ENCODE assay signal across 1 cellular context in the genomic region with DNA sequence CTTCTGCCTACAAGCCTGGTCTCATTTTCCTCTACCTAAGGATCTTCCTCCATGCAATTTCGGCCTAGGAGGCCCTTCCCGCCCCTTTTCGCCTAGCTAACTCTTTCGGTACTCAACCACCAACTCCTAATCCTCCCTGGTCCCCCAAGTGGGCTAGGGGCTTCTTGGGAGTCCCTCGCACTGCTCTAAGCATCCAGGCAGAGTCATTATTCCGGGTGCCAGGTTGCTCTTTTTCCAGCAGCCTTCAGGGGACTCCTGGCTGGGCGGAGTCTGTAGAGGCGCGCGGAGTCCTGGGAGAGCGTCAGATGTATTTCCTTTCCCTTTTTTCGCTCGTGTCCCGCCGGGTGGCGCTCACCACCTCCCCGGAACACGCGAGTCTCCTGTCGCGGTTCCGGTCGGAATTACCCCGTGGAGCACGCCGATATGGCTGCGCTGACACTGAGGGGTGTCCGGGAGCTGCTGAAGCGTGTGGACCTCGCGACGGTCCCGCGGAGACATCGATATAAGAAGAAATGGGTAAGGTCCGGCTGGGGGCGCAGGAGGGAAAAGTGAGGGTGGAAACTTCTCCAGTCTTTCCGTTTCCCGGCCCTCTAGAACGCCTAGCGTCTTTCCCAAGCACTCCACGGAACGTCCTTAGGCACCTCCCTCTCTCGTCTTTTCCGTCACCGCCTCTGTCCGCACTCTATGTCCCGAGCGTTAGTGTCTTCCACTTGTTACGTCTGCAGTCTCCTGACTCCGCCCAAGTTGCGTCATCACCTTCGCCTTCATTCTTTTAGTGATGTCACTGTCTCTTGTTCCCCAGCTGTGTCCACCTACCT.
TF ChIP-seq lines count a peak whose summit lies in the region.

A gene (plus strand): TSS at position 404 of the 818 bp plus-strand sequence. CDS start 20 bp downstream, at position 424.

TF ChIP-seq in HepG2, 621 proteins besides CTCF, POLR2A, EP300 and RAD21 (continued from another document and continues in another):
- TF ChIP-seq, protein P1, sequence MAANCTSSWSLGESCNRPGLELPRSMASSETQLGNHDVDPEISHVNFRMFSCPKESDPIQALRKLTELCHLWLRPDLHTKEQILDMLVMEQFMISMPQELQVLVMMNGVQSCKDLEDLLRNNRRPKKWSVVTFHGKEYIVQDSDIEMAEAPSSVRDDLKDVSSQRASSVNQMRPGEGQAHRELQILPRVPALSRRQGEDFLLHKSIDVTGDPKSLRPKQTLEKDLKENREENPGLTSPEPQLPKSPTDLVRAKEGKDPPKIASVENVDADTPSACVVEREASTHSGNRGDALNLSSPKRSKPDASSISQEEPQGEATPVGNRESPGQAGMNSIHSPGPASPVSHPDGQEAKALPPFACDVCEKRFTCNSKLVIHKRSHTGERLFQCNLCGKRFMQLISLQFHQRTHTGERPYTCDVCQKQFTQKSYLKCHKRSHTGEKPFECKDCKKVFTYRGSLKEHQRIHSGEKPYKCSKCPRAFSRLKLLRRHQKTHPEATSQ (CRISPR knock-in tag; IDR thresholded peaks at IDR 0.05; ENCODE audit: borderline replicate concordance), result peak; percentile 30; the same call in 1 of the 2 replicates
- TF ChIP-seq ZSCAN9 (CRISPR knock-in tag; IDR thresholded peaks at IDR 0.05; ENCODE audit: borderline replicate concordance), result peak; percentile 77
- TF ChIP-seq, protein P2, sequence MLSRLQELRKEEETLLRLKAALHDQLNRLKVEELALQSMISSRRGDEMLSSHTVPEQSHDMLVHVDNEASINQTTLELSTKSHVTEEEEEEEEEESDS (CRISPR knock-in tag; IDR thresholded peaks at IDR 0.05; ENCODE audit: borderline replicate concordance), result no peak
- TF ChIP-seq, protein P3, sequence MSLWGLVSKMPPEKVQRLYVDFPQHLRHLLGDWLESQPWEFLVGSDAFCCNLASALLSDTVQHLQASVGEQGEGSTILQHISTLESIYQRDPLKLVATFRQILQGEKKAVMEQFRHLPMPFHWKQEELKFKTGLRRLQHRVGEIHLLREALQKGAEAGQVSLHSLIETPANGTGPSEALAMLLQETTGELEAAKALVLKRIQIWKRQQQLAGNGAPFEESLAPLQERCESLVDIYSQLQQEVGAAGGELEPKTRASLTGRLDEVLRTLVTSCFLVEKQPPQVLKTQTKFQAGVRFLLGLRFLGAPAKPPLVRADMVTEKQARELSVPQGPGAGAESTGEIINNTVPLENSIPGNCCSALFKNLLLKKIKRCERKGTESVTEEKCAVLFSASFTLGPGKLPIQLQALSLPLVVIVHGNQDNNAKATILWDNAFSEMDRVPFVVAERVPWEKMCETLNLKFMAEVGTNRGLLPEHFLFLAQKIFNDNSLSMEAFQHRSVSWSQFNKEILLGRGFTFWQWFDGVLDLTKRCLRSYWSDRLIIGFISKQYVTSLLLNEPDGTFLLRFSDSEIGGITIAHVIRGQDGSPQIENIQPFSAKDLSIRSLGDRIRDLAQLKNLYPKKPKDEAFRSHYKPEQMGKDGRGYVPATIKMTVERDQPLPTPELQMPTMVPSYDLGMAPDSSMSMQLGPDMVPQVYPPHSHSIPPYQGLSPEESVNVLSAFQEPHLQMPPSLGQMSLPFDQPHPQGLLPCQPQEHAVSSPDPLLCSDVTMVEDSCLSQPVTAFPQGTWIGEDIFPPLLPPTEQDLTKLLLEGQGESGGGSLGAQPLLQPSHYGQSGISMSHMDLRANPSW (CRISPR knock-in tag; IDR thresholded peaks at IDR 0.05; ENCODE audit: borderline replicate concordance), result no peak
- TF ChIP-seq ZNF674 (CRISPR knock-in tag; IDR thresholded peaks at IDR 0.05; ENCODE audit: low read depth), result no peak
- TF ChIP-seq, protein P4, sequence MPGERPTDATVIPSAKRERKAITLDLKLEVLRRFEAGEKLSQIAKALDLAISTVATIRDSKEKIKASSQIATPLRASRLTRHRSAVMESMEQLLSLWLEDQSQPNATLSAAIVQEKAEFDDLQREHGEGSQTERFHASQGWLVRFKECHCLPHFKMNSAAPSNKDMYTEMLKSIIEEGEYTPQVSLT (CRISPR knock-in tag; IDR thresholded peaks at IDR 0.05; ENCODE audit: borderline replicate concordance, low read depth), result no peak
- peak; percentile 68; the same call in 1 of the 2 replicates for TF ChIP-seq ZNF367 (CRISPR knock-in tag; IDR thresholded peaks at IDR 0.05; ENCODE audit: borderline replicate concordance)
- TF ChIP-seq ZNF564 (CRISPR knock-in tag; IDR thresholded peaks at IDR 0.05), result 0 out of 2 replicates have a peak, but pooled peaks have one; percentile 26
- peak; percentile 59; the same call in 1 of the 2 replicates for TF ChIP-seq SIN3A (IDR thresholded peaks at IDR 0.05; ENCODE audit: borderline replicate concordance, low read depth, low read length)
- 0 out of 2 replicates have a peak, but pooled peaks have one; percentile 21 for TF ChIP-seq ARID2 (CRISPR knock-in tag; IDR thresholded peaks at IDR 0.05; ENCODE audit: borderline replicate concordance)
- no peak for TF ChIP-seq SYNCRIP (IDR thresholded peaks at IDR 0.05; ENCODE audit: insufficient read depth, low read depth, low read length)
- TF ChIP-seq POGZ (CRISPR knock-in tag; IDR thresholded peaks at IDR 0.05), result no peak; the same call in 1 of the 2 replicates
- peak; percentile 78 for TF ChIP-seq CEBPG (CRISPR knock-in tag; IDR thresholded peaks at IDR 0.05)
- no peak for TF ChIP-seq ZNF841 (CRISPR knock-in tag; IDR thresholded peaks at IDR 0.05; ENCODE audit: borderline replicate concordance)
- TF ChIP-seq ZNF670 (CRISPR knock-in tag; IDR thresholded peaks at IDR 0.05; ENCODE audit: borderline replicate concordance), result no peak; the same call in 1 of the 2 replicates
- TF ChIP-seq TOPORS (CRISPR knock-in tag; IDR thresholded peaks at IDR 0.05), result peak; percentile 58; the same call in 1 of the 2 replicates
- peak; percentile 46; the same call in 1 of the 2 replicates for TF ChIP-seq GATA4 (IDR thresholded peaks at IDR 0.05; ENCODE audit: borderline replicate concordance, low read depth)
- TF ChIP-seq ZNF563 (CRISPR knock-in tag; IDR thresholded peaks at IDR 0.05), result 0 out of 2 replicates have a peak, but pooled peaks have one; percentile 19
- TF ChIP-seq, protein P5, sequence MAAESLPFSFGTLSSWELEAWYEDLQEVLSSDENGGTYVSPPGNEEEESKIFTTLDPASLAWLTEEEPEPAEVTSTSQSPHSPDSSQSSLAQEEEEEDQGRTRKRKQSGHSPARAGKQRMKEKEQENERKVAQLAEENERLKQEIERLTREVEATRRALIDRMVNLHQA (CRISPR knock-in tag; IDR thresholded peaks at IDR 0.05), result 0 out of 2 replicates have a peak, but pooled peaks have one; percentile 38
- no peak for TF ChIP-seq MAFF (IDR thresholded peaks at IDR 0.05; ENCODE audit: low read depth, low read length)
- TF ChIP-seq, protein P6, sequence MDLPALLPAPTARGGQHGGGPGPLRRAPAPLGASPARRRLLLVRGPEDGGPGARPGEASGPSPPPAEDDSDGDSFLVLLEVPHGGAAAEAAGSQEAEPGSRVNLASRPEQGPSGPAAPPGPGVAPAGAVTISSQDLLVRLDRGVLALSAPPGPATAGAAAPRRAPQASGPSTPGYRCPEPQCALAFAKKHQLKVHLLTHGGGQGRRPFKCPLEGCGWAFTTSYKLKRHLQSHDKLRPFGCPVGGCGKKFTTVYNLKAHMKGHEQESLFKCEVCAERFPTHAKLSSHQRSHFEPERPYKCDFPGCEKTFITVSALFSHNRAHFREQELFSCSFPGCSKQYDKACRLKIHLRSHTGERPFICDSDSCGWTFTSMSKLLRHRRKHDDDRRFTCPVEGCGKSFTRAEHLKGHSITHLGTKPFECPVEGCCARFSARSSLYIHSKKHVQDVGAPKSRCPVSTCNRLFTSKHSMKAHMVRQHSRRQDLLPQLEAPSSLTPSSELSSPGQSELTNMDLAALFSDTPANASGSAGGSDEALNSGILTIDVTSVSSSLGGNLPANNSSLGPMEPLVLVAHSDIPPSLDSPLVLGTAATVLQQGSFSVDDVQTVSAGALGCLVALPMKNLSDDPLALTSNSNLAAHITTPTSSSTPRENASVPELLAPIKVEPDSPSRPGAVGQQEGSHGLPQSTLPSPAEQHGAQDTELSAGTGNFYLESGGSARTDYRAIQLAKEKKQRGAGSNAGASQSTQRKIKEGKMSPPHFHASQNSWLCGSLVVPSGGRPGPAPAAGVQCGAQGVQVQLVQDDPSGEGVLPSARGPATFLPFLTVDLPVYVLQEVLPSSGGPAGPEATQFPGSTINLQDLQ (CRISPR knock-in tag; IDR thresholded peaks at IDR 0.05), result no peak
- peak; percentile 74; the same call in 1 of the 2 replicates for TF ChIP-seq GTF3A (CRISPR knock-in tag; conservative IDR thresholded peaks at IDR 0.05)
- TF ChIP-seq NCOA2 (CRISPR knock-in tag; IDR thresholded peaks at IDR 0.05), result peak; percentile 37; the same call in 1 of the 2 replicates
- no peak for TF ChIP-seq SRSF9 (IDR thresholded peaks at IDR 0.05; ENCODE audit: borderline replicate concordance, insufficient read depth, low read depth, low read length, poor library complexity, severe bottlenecking)
- TF ChIP-seq KMT2A (CRISPR knock-in tag; IDR thresholded peaks at IDR 0.05), result peak; percentile 64; the same call in 1 of the 2 replicates
- TF ChIP-seq KLF11 (CRISPR knock-in tag; IDR thresholded peaks at IDR 0.05), result no peak
- peak; percentile 53; the same call in 1 of the 2 replicates for TF ChIP-seq RXRB (CRISPR knock-in tag; IDR thresholded peaks at IDR 0.05; ENCODE audit: borderline replicate concordance)
- TF ChIP-seq, protein P7, sequence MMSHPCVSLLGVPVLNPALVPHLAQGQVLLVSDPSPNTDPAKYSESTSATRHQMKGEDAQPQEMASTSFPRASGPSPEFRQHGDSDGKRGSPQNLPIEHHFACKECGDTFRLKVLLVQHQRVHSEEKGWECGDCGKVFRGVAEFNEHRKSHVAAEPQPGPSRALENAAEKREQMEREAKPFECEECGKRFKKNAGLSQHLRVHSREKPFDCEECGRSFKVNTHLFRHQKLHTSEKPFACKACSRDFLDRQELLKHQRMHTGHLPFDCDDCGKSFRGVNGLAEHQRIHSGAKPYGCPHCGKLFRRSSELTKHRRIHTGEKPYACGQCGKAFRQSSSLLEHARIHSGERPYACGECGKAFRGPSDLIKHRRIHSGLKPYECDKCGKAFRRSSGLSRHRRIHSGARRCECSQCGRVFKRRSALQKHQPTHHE (CRISPR knock-in tag; IDR thresholded peaks at IDR 0.05; ENCODE audit: borderline replicate concordance), result 0 out of 2 replicates have a peak, but pooled peaks have one; percentile 46
- no peak for TF ChIP-seq CC2D1A (CRISPR knock-in tag; IDR thresholded peaks at IDR 0.05)
- TF ChIP-seq ADNP (CRISPR knock-in tag; IDR thresholded peaks at IDR 0.05), result no peak
- TF ChIP-seq ZC3H13 (CRISPR knock-in tag; IDR thresholded peaks at IDR 0.05), result peak; percentile 86; the same call in 1 of the 2 replicates
- TF ChIP-seq ZNF430 (CRISPR knock-in tag; IDR thresholded peaks at IDR 0.05), result peak; percentile 88; the same call in 1 of the 2 replicates
- TF ChIP-seq RBM39 (IDR thresholded peaks at IDR 0.05; ENCODE audit: low read depth, low read length, poor library complexity, severe bottlenecking), result peak; percentile 79
- no peak; the same call in 1 of the 2 replicates for TF ChIP-seq ZBTB8A (CRISPR knock-in tag; IDR thresholded peaks at IDR 0.05; ENCODE audit: borderline replicate concordance, low read depth)
- peak; percentile 89 for TF ChIP-seq HOXA5 (CRISPR knock-in tag; IDR thresholded peaks at IDR 0.05)
- TF ChIP-seq CHCHD3 (CRISPR knock-in tag; IDR thresholded peaks at IDR 0.05), result no peak
- peak; percentile 63; the same call in 1 of the 2 replicates for TF ChIP-seq ZMYM2 (CRISPR knock-in tag; IDR thresholded peaks at IDR 0.05)
- TF ChIP-seq, protein P8, sequence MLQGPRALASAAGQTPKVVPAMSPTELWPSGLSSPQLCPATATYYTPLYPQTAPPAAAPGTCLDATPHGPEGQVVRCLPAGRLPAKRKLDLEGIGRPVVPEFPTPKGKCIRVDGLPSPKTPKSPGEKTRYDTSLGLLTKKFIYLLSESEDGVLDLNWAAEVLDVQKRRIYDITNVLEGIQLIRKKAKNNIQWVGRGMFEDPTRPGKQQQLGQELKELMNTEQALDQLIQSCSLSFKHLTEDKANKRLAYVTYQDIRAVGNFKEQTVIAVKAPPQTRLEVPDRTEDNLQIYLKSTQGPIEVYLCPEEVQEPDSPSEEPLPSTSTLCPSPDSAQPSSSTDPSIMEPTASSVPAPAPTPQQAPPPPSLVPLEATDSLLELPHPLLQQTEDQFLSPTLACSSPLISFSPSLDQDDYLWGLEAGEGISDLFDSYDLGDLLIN (CRISPR knock-in tag; IDR thresholded peaks at IDR 0.05; ENCODE audit: borderline replicate concordance), result no peak
- peak; percentile 76; the same call in 1 of the 2 replicates for TF ChIP-seq ZFP36L2 (CRISPR knock-in tag; IDR thresholded peaks at IDR 0.05)
- TF ChIP-seq, protein P9, sequence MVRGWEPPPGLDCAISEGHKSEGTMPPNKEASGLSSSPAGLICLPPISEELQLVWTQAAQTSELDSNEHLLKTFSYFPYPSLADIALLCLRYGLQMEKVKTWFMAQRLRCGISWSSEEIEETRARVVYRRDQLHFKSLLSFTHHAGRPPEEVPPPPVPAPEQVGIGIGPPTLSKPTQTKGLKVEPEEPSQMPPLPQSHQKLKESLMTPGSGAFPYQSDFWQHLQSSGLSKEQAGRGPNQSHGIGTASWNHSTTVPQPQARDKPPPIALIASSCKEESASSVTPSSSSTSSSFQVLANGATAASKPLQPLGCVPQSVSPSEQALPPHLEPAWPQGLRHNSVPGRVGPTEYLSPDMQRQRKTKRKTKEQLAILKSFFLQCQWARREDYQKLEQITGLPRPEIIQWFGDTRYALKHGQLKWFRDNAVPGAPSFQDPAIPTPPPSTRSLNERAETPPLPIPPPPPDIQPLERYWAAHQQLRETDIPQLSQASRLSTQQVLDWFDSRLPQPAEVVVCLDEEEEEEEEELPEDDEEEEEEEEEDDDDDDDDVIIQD (CRISPR knock-in tag; IDR thresholded peaks at IDR 0.05; ENCODE audit: low read depth), result peak; percentile 43; the same call in 1 of the 2 replicates
- no peak for TF ChIP-seq SOX13 (IDR thresholded peaks at IDR 0.05)
- peak in 1 of 2 experiments; percentile 45; a peak in 1 of 4 replicates for TF ChIP-seq SOX13 (CRISPR knock-in tag; conservative IDR thresholded peaks at IDR 0.05 in 1 of 2, IDR thresholded peaks at IDR 0.05 in 1 of 2)
- TF ChIP-seq PHF20 (CRISPR knock-in tag; IDR thresholded peaks at IDR 0.05), result peak; percentile 77
- no peak for TF ChIP-seq JUNB (CRISPR knock-in tag; IDR thresholded peaks at IDR 0.05; ENCODE audit: borderline replicate concordance)
- TF ChIP-seq SSRP1 (CRISPR knock-in tag; IDR thresholded peaks at IDR 0.05), result peak; percentile 54; the same call in 1 of the 2 replicates
- 0 out of 2 replicates have a peak, but pooled peaks have one; percentile 75 for TF ChIP-seq ZNF709 (CRISPR knock-in tag; IDR thresholded peaks at IDR 0.05)
- TF ChIP-seq, protein P10, sequence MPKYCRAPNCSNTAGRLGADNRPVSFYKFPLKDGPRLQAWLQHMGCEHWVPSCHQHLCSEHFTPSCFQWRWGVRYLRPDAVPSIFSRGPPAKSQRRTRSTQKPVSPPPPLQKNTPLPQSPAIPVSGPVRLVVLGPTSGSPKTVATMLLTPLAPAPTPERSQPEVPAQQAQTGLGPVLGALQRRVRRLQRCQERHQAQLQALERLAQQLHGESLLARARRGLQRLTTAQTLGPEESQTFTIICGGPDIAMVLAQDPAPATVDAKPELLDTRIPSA (CRISPR knock-in tag; IDR thresholded peaks at IDR 0.05; ENCODE audit: borderline replicate concordance), result no peak
- TF ChIP-seq, protein P11, sequence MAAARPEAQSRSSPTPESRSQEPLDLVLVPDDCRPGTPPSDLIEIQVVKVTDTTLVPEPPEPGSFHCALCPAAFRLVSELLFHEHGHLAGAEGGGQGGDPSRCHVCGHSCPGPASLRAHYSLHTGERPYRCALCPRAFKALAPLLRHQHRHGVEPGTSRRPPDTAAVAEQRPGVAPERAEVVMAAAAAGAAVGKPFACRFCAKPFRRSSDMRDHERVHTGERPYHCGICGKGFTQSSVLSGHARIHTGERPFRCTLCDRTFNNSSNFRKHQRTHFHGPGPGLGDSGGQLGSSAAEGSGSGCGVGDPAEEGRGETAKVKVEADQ (CRISPR knock-in tag; IDR thresholded peaks at IDR 0.05; ENCODE audit: borderline replicate concordance), result peak; percentile 78
